30 cellular contexts compared by ENCODE assay signal in genomic region chr9:6675268-6675667, GRCh38. TPM values are rescaled to one million over a fixed set of nuclear protein-coding genes. Genes with fewer than 3 reads are reported as not detected.
"Had no signal": no experiment of that assay in that cellular context is flagged by ENCODE, and none has a peak within 500 bp of the region (broad histone marks: within the 10 kb centered on the region; RNA-seq: fewer than 3 reads in every experiment).

No MANE protein-coding gene starts in this region.

- H3K36me3 ChIP-seq: adrenal gland, colonic mucosa, esophagus squamous epithelium, gastroesophageal sphincter, heart right ventricle had no signal

- ATAC-seq: activated CD4-positive, alpha-beta T cell treated with anti-CD3 and anti-CD28 coated beads for 36 hours; activated CD8-positive, alpha-beta memory T cell treated with anti-CD3 and anti-CD28 coated beads, Interleukin-2, amount 10 ng/mL, durations not matched to agents 7 days and 5 days; activated CD8-positive, alpha-beta T cell treated with anti-CD3 and anti-CD28 coated beads, Interleukin-2, amount 10 ng/mL, durations not matched to agents 7 days and 5 days; activated naive CD8-positive, alpha-beta T cell treated with anti-CD3 and anti-CD28 coated beads, Interleukin-2, amount 50 U/mL, for 24 hours; body of pancreas; gastroesophageal sphincter; heart right ventricle; T-helper 17 cell had no signal

- H3K4me3 ChIP-seq: adrenal gland, body of pancreas, colonic mucosa, esophagus squamous epithelium, gastroesophageal sphincter, heart right ventricle had no signal

- H3K4me1 ChIP-seq: body of pancreas, colonic mucosa, gastroesophageal sphincter had no signal

- H3K27ac ChIP-seq: adrenal gland, body of pancreas, colonic mucosa, epithelial cell of prostate, esophagus squamous epithelium, gastroesophageal sphincter, heart right ventricle had no signal

- H3K9me3 ChIP-seq: adrenal gland, body of pancreas, colonic mucosa, esophagus squamous epithelium, gastroesophageal sphincter, heart right ventricle had no signal

- FAIRE-seq: endometrium, endothelial cell of umbilical vein had no signal

- DNase-seq: activated CD4-positive, alpha-beta memory T cell treated with anti-CD3 and anti-CD28 coated beads for 36 hours; activated CD4-positive, alpha-beta T cell treated with anti-CD3 and anti-CD28 coated beads for 36 hours; activated CD4-positive, alpha-beta T cell treated with anti-CD3 and anti-CD28 coated beads, Interleukin-2, amount 10 ng/mL, durations not matched to agents 24 days and 14 days; activated CD4-positive, CD25-positive, alpha-beta regulatory T cell; activated CD4-positive, CD25-positive, alpha-beta regulatory T cell treated with anti-CD3 and anti-CD28 coated beads, Interleukin-2, amount 50 U/mL, for 72 hours; activated CD8-positive, alpha-beta memory T cell treated with anti-CD3 and anti-CD28 coated beads, Interleukin-2, amount 10 ng/mL, durations not matched to agents 7 days and 5 days; activated CD8-positive, alpha-beta memory T cell treated with anti-CD3 and anti-CD28 coated beads, Interleukin-2, amount 50 U/mL, for 4 hours; activated CD8-positive, alpha-beta T cell treated with anti-CD3 and anti-CD28 coated beads, Interleukin-2, amount 10 ng/mL, durations not matched to agents 7 days and 5 days; activated effector memory CD4-positive, alpha-beta T cell treated with anti-CD3 and anti-CD28 coated beads, Interleukin-2, amount 50 U/mL, for 16 hours; activated naive CD4-positive, alpha-beta T cell treated with anti-CD3 and anti-CD28 coated beads for 36 hours; activated naive CD8-positive, alpha-beta T cell treated with anti-CD3 and anti-CD28 coated beads for 36 hours; activated naive CD8-positive, alpha-beta T cell treated with anti-CD3 and anti-CD28 coated beads, Interleukin-2, amount 50 U/mL, for 24 hours; activated T-cell treated with anti-CD3 and anti-CD28 coated beads, Interleukin-2, amount 50 U/mL, for 1 hour; activated T-cell treated with anti-CD3 and anti-CD28 coated beads, Interleukin-2, amount 50 U/mL, for 48 hours; adrenal gland; amygdala; aorta; body of pancreas; caudate nucleus; colonic mucosa; effector CD8-positive, alpha-beta T cell; esophagus squamous epithelium; foreskin melanocyte; heart right ventricle; T-helper 17 cell; T1000 had no signal

- H3K27me3 ChIP-seq: adrenal gland, body of pancreas, colonic mucosa, esophagus squamous epithelium, gastroesophageal sphincter, heart right ventricle had no signal

RNA-seq across cellular contexts. Expression of gene GLDC, which starts 29.7 kb away (rescaled TPM):
- total RNA-seq: body of pancreas, heart right ventricle had no signal
